12 cellular contexts compared by ENCODE assay signal in the genomic region with DNA sequence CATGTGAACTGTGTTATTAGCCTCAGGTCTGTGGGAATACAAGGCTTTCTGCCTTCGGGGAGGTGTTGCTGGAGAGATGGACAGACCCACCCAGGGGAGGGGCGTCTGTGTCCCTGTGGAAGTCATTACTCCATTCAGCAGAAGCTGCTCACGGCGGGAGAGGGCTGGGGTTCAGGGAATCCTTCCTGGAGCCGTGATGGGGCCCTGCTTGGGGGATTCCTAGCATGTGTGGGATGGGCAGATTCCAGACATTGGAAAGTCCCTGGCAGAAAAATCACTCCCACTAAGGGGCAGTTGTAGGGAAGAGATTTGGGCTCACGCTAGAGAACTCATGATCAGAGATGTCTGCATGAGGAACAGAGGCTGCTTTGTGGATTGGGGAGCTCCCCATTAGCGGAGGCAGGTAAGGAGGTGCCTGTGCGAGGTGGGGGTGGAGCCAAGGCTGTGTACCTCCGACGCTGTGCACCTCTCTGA. TPM values are rescaled to one million over a fixed set of nuclear protein-coding genes. Genes with fewer than 3 reads are reported as not detected.
DNase-seq lines count a peak whose midpoint lies in the region; ATAC-seq and TF ChIP-seq lines count a peak whose summit lies in the region.
"Had no signal": no experiment of that assay in that cellular context is flagged by ENCODE, and none has a peak within 500 bp of the region (broad histone marks: within the 10 kb centered on the region; RNA-seq: fewer than 3 reads in every experiment).

No MANE protein-coding gene starts in this region.

- H4K20me1 ChIP-seq in osteoblast (ENCODE audit: insufficient read depth, low read length) = no peaks in the 10 kb centered on the region

- DNase-seq in Right ventricle myocardium inferior (ENCODE audit: missing footprints) (no peak), cardiac septum (ENCODE audit: low spot score) (no peak), fibroblast of peridontal ligament (ENCODE audit: extremely low read depth) (peak; percentile 83), osteoblast (ENCODE audit: insufficient read length, low spot score, missing footprints) (peak; percentile 83), KG1 (lab: John Stamatoyannopoulos, UW) (no peak)
- DNase-seq in activated CD8-positive, alpha-beta memory T cell treated with anti-CD3 and anti-CD28 coated beads, Interleukin-2, amount 50 U/mL, for 4 hours = no peak
- DNase-seq: naive thymus-derived CD8-positive, alpha-beta T cell; NCI-H1048 had no signal

- peaks cover 24% of the 10 kb centered on the region for H3K4me1 ChIP-seq in osteoblast (ENCODE audit: insufficient read depth, low read length)

- peak overlapping the region; percentile 50 for H3K4me3 ChIP-seq in osteoblast (ENCODE audit: insufficient read depth, low read length)

- no peaks in the 10 kb centered on the region for H3K9me3 ChIP-seq in osteoblast (ENCODE audit: low read depth, low read length)

- peak; percentile 54 for ATAC-seq in Right ventricle myocardium inferior
- no peak for ATAC-seq in GM21515 (IDR thresholded peaks at IDR 0.05; ENCODE audit: unreplicated experiment)
- ATAC-seq in HG03432 (IDR thresholded peaks at IDR 0.05; ENCODE audit: unreplicated experiment) = no peak
- ATAC-seq: naive thymus-derived CD8-positive, alpha-beta T cell had no signal

- H3K4me2 ChIP-seq in osteoblast (ENCODE audit: insufficient read depth, low read length) = peak overlapping the region; percentile 49

- H3K79me2 ChIP-seq in osteoblast (ENCODE audit: insufficient read depth, low read length) = no peaks in the 10 kb centered on the region

- TF ChIP-seq CTCF in osteoblast (IDR thresholded peaks at IDR 0.05; ENCODE audit: extremely low read depth, low read depth, low read length) = no peak

- H3K27me3 ChIP-seq in osteoblast (ENCODE audit: insufficient read depth, low read length) = no peaks in the 10 kb centered on the region

- H2AFZ ChIP-seq in osteoblast (ENCODE audit: low read length) = peak overlapping the region; percentile 73

- peak overlapping the region; percentile 65 for H3K27ac ChIP-seq in osteoblast (ENCODE audit: low read depth, low read length)
- H3K27ac ChIP-seq: 22Rv1, VCaP had no signal

- intact Hi-C loops in Right ventricle myocardium inferior (cut with DNase I) (no loop called here), cardiac septum (cut with DNase I) (no loop called here)

- no peaks in the 10 kb centered on the region for H3K36me3 ChIP-seq in osteoblast (ENCODE audit: insufficient read depth, low read length)

RNA-seq across cellular contexts. Expression of gene IL34, which starts 56.3 kb away (rescaled TPM):
- total RNA-seq in Right ventricle myocardium inferior (2.0 TPM), cardiac septum (1.2 TPM), osteoblast (5.6 and 9.4 TPM in 2 replicates)

Comparison
In these comparisons a context has a peak if more than half of its experiments do, and no peak if none do; other contexts are left out.
1. DNase-seq: peak in fibroblast of peridontal ligament (single experiment) and osteoblast (single experiment); none in Right ventricle myocardium inferior (single experiment), cardiac septum (single experiment), KG1 (single experiment) and activated CD8-positive, alpha-beta memory T cell treated with anti-CD3 and anti-CD28 coated beads, Interleukin-2, amount 50 U/mL, for 4 hours (single experiment).